ENCODE assay signal across 24 cellular contexts in the genomic region with DNA sequence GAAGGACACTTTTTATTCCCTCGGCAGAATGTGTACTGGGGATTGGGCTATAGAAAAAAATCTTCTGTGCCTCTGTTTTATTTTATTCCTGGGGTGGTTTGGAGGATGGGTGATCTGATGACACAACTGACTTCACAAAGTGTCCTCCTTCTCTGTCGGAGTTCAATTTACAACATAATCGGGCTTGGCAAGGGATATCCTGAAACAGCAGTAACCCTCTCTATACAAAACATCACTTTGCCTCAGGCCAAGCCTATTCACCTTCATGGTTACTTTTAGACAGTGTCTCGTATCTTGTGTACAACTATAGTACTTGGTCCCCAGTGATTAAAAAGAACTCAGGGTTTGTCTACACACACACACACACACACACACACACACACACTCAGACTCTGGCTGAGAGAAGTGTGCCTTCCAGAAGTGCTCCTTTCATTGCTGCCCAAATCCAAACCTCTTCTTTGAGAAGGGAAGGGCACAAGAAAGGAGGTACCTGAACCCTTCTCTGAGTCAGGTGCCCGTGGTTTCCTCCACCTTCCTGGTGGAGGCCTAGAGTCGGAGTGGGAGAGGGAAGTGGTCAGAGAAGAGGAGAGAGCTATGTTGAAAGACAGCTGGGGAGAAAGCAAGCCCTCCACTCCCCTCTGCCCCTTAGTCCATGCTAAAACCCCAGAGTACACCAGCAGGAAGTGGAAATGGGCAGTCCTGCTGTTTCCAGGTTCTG.
DNase-seq lines count a peak whose midpoint lies in the region; ATAC-seq, FAIRE-seq and TF ChIP-seq lines count a peak whose summit lies in the region.
"Had no signal": no experiment of that assay in that cellular context is flagged by ENCODE, and none has a peak within 500 bp of the region (broad histone marks: within the 10 kb centered on the region; RNA-seq: fewer than 3 reads in every experiment).

No MANE protein-coding gene starts in this region.

- H3K9me3 ChIP-seq in HUES48 (ENCODE audit: control insufficient read depth, insufficient read depth, low read length) = no peaks in the 10 kb centered on the region; the same call in 1 of the 2 replicates
- no peaks in the 10 kb centered on the region for H3K9me3 ChIP-seq in keratinocyte (ENCODE audit: control insufficient read depth, low read depth, low read length)
- H3K9me3 ChIP-seq: colonic mucosa had no signal

- peak overlapping the region; percentile 76 for H2AFZ ChIP-seq in keratinocyte (ENCODE audit: control insufficient read depth, low read length)

- peak; percentile 87 for FAIRE-seq in keratinocyte (lab: Jason Lieb, UNC)
- FAIRE-seq: frontal cortex, GM19239 had no signal

- intact Hi-C loops in lower leg skin (cut with DNase I; ENCODE audit: low total_unique reads) = no loop called here
- intact Hi-C loops in posterior vena cava (cut with DNase I) = no loop called here

- no peaks in the 10 kb centered on the region for H4K20me1 ChIP-seq in keratinocyte (ENCODE audit: control insufficient read depth, extremely low read depth, insufficient read depth, low read length)

- H3K4me3 ChIP-seq in HUES48 (ENCODE audit: low read depth, low read length) (no peak overlapping the region), keratinocyte (ENCODE audit: control insufficient read depth in 2 of 3, extremely low read depth in 1 of 3, insufficient read depth in 2 of 3, low read depth in 1 of 3, low read length in 3 of 3) (no peak overlapping the region), lower leg skin (ENCODE audit: low read depth, poor library complexity, severe bottlenecking) (no peak overlapping the region)
- H3K4me3 ChIP-seq: colonic mucosa, skin epidermis had no signal

- no peaks in the 10 kb centered on the region for H3K79me2 ChIP-seq in keratinocyte (ENCODE audit: control insufficient read depth, insufficient read depth, low read length)

- TF ChIP-seq CTCF in keratinocyte (optimal IDR thresholded peaks at IDR 0.05 in 1 of 3, IDR thresholded peaks at IDR 0.05 in 1 of 3, conservative IDR thresholded peaks at IDR 0.05 in 1 of 3; ENCODE audit: extremely low read depth in 1 of 3, insufficient read depth in 2 of 3, low read length in 3 of 3) (no peak), lower leg skin (IDR thresholded peaks at IDR 0.05) (no peak)

- peak overlapping the region; percentile 75 for H3K27ac ChIP-seq in HUES48 (ENCODE audit: low read depth, low read length)
- H3K27ac ChIP-seq in keratinocyte (ENCODE audit: control insufficient read depth, insufficient read depth, low read length) = no peak overlapping the region
- H3K27ac ChIP-seq: colonic mucosa, RWPE1, skin epidermis had no signal

- TF ChIP-seq POLR2A in lower leg skin (IDR thresholded peaks at IDR 0.05) = no peak

- no peaks in the 10 kb centered on the region for H3K9me1 ChIP-seq in keratinocyte (ENCODE audit: control insufficient read depth, extremely low read depth, insufficient read depth, low read length)

- no peak for ATAC-seq in GM21381 (IDR thresholded peaks at IDR 0.05; ENCODE audit: unreplicated experiment)
- ATAC-seq: activated CD8-positive, alpha-beta T cell treated with anti-CD3 and anti-CD28 coated beads, Interleukin-2, amount 10 ng/mL, durations not matched to agents 7 days and 5 days; activated naive CD4-positive, alpha-beta T cell treated with anti-CD3 and anti-CD28 coated beads, Interleukin-2, amount 50 U/mL, for 72 hours; CD8-positive, alpha-beta T cell; naive thymus-derived CD4-positive, alpha-beta T cell; T-helper 17 cell had no signal

- no peaks in the 10 kb centered on the region for H3K27me3 ChIP-seq in HUES48 (ENCODE audit: control insufficient read depth, insufficient read depth, low read length)
- no peaks in the 10 kb centered on the region for H3K27me3 ChIP-seq in keratinocyte (ENCODE audit: control insufficient read depth, extremely low read depth, insufficient read depth, low read length)
- H3K27me3 ChIP-seq: colonic mucosa had no signal

- no peak overlapping the region for H3K9ac ChIP-seq in HUES48 (ENCODE audit: low read depth, low read length)
- H3K9ac ChIP-seq in keratinocyte (ENCODE audit: control insufficient read depth, extremely low read depth, insufficient read depth, low read length) = no peak overlapping the region

- WGBS in lower leg skin, 2 donors = 44 to 46% methylated on average over 6 of the region's 6 CpGs

- no peak overlapping the region for H3K4me2 ChIP-seq in keratinocyte (ENCODE audit: control insufficient read depth, extremely low read depth, insufficient read depth, low read depth, low read length)

- peak; percentile 16 for DNase-seq in ELF-1 (ENCODE audit: low read depth, low spot score)
- DNase-seq in SKM-1 treated with dmso at 0.1 percent for 144 hours (lab: John Stamatoyannopoulos, UW; ENCODE audit: unreplicated experiment) = peak; percentile 65
- DNase-seq in keratinocyte (ENCODE audit: low read depth, low spot score) = no peak
- no peak for DNase-seq in lower leg skin (ENCODE audit: low spot score in 2 of 2)
- no peak for DNase-seq in posterior vena cava (ENCODE audit: low spot score)
- DNase-seq in DMS53 (lab: John Stamatoyannopoulos, UW) = no peak
- DNase-seq: activated CD8-positive, alpha-beta T cell treated with anti-CD3 and anti-CD28 coated beads, Interleukin-2, amount 10 ng/mL, durations not matched to agents 7 days and 5 days; CD8-positive, alpha-beta T cell; colonic mucosa; DMS 273 treated with DMSO at 0.1 percent for 48 hours; effector memory CD4-positive, alpha-beta T cell; immature natural killer cell; naive thymus-derived CD4-positive, alpha-beta T cell; NCI-H1417; NCI-H345; NCI-H774; T-helper 17 cell had no signal

- dilution Hi-C loops in keratinocyte (cut with MboI; ENCODE audit: extremely low pct_ligation_motif_present, low sequenced_read_pairs) = no loop called here

- H3K36me3 ChIP-seq in HUES48 (ENCODE audit: control insufficient read depth, insufficient read depth, low read length) = no peaks in the 10 kb centered on the region
- H3K36me3 ChIP-seq in keratinocyte (ENCODE audit: control insufficient read depth in 2 of 2, extremely low read depth in 1 of 2, insufficient read depth in 2 of 2, low read length in 2 of 2) = no peaks in the 10 kb centered on the region
- H3K36me3 ChIP-seq: colonic mucosa had no signal

- H3K4me1 ChIP-seq in HUES48 (ENCODE audit: control insufficient read depth, insufficient read depth, low read length) (peaks cover 33% of the 10 kb centered on the region), keratinocyte (ENCODE audit: control insufficient read depth, extremely low read depth, insufficient read depth, low read length) (peaks cover 34% of the 10 kb centered on the region)

Comparison
In these comparisons a context has a peak if more than half of its experiments do, and no peak if none do; other contexts are left out.
1. DNase-seq: peak in ELF-1 (single experiment) and SKM-1 treated with dmso at 0.1 percent for 144 hours (single experiment); none in keratinocyte (single experiment), lower leg skin (0 of 2), posterior vena cava (single experiment) and DMS53 (single experiment).